16 cellular contexts compared by ENCODE assay signal in genomic region chr9:40925149-40925548, GRCh38.
DNase-seq lines count a peak whose midpoint lies in the region; ATAC-seq and TF ChIP-seq lines count a peak whose summit lies in the region.
"Had no signal": no experiment of that assay in that cellular context is flagged by ENCODE, and none has a peak within 500 bp of the region (broad histone marks: within the 10 kb centered on the region; RNA-seq: fewer than 3 reads in every experiment).

No MANE protein-coding gene starts in this region.

- H3K9me3 Mint-ChIP-seq in activated CD4-positive, alpha-beta T cell treated with anti-CD3 and anti-CD28 coated beads, Interleukin-2, amount 10 ng/mL, durations not matched to agents 24 days and 14 days: peaks cover 33% of the 10 kb centered on the region

- H3K27ac Mint-ChIP-seq in activated CD4-positive, alpha-beta T cell treated with anti-CD3 and anti-CD28 coated beads, Interleukin-2, amount 10 ng/mL, durations not matched to agents 24 days and 14 days: no peak overlapping the region
- H3K27ac Mint-ChIP-seq: CD14-positive monocyte; CD8-positive, alpha-beta T cell; HFFc6; IgD-negative memory B cell had no signal

- H3K4me3 ChIP-seq in mononuclear cell (ENCODE audit: low read length) (peak overlapping the region; percentile 7), upper lobe of right lung (no peak overlapping the region)

- DNase-seq in activated CD4-positive, alpha-beta T cell treated with anti-CD3 and anti-CD28 coated beads, Interleukin-2, amount 10 ng/mL, durations not matched to agents 24 days and 14 days: peak; percentile 56
- DNase-seq in activated CD4-positive, alpha-beta T cell treated with anti-CD3 and anti-CD28 coated beads for 4 hours: no peak
- DNase-seq in dedifferentiated amniotic fluid mesenchymal stem cell (ENCODE audit: extremely low spot score) (peak; percentile 14), upper lobe of right lung (no peak), KBM-7 (no peak), inferior parietal cortex (ENCODE audit: extremely low spot score) (no peak)
- DNase-seq: Caco-2; CD8-positive, alpha-beta T cell; GF-D8; HCEC 1CT; HFFc6 had no signal

- TF ChIP-seq CTCF in upper lobe of right lung (IDR thresholded peaks at IDR 0.05): no peak

- in situ Hi-C loops in KBM-7 (cut with MboI; ENCODE audit: low pct_unique_long_range_greater_than_20kb, low sequenced_read_pairs): no loop called here

- ATAC-seq in upper lobe of right lung (peak; percentile 4), GM21367 (IDR thresholded peaks at IDR 0.05; ENCODE audit: unreplicated experiment) (no peak)
- ATAC-seq: CD8-positive, alpha-beta T cell had no signal

- no peaks in the 10 kb centered on the region for H3K4me1 ChIP-seq in mononuclear cell (ENCODE audit: insufficient read depth, low read length)
- H3K4me1 ChIP-seq in upper lobe of right lung: no peaks in the 10 kb centered on the region
- H3K4me1 ChIP-seq: Caco-2 had no signal

- intact Hi-C loops in activated CD4-positive, alpha-beta T cell treated with anti-CD3 and anti-CD28 coated beads, Interleukin-2, amount 10 ng/mL, durations not matched to agents 24 days and 14 days (cut with micrococcal nuclease): no loop called here
- intact Hi-C loops in upper lobe of right lung (cut with DNase I): no loop called here

- H3K9me3 ChIP-seq in mononuclear cell (ENCODE audit: low read depth, low read length): peaks cover 73% of the 10 kb centered on the region
- H3K9me3 ChIP-seq in upper lobe of right lung: peaks cover 77% of the 10 kb centered on the region
- H3K9me3 ChIP-seq: Caco-2 had no signal

- no peaks in the 10 kb centered on the region for H3K4me1 Mint-ChIP-seq in activated CD4-positive, alpha-beta T cell treated with anti-CD3 and anti-CD28 coated beads, Interleukin-2, amount 10 ng/mL, durations not matched to agents 24 days and 14 days
- H3K4me1 Mint-ChIP-seq: CD14-positive monocyte, IgD-negative memory B cell had no signal

- no peak overlapping the region for H3K27ac ChIP-seq in upper lobe of right lung
- H3K27ac ChIP-seq: 22Rv1 had no signal

- no peak overlapping the region for H3K4me3 Mint-ChIP-seq in activated CD4-positive, alpha-beta T cell treated with anti-CD3 and anti-CD28 coated beads, Interleukin-2, amount 10 ng/mL, durations not matched to agents 24 days and 14 days
- H3K4me3 Mint-ChIP-seq: CD14-positive monocyte; CD8-positive, alpha-beta T cell; HFFc6; IgD-negative memory B cell had no signal

- no peaks in the 10 kb centered on the region for H3K27me3 ChIP-seq in mononuclear cell (ENCODE audit: insufficient read depth, low read length)
- no peaks in the 10 kb centered on the region for H3K27me3 ChIP-seq in upper lobe of right lung

- H3K36me3 Mint-ChIP-seq in activated CD4-positive, alpha-beta T cell treated with anti-CD3 and anti-CD28 coated beads, Interleukin-2, amount 10 ng/mL, durations not matched to agents 24 days and 14 days (ENCODE audit: low read depth): no peaks in the 10 kb centered on the region
- H3K36me3 Mint-ChIP-seq: CD14-positive monocyte had no signal

- H3K36me3 ChIP-seq in upper lobe of right lung: no peaks in the 10 kb centered on the region

- no peaks in the 10 kb centered on the region for H3K27me3 Mint-ChIP-seq in activated CD4-positive, alpha-beta T cell treated with anti-CD3 and anti-CD28 coated beads, Interleukin-2, amount 10 ng/mL, durations not matched to agents 24 days and 14 days
- H3K27me3 Mint-ChIP-seq: IgD-negative memory B cell had no signal

Comparison
In these comparisons a context has a peak if more than half of its experiments do, and no peak if none do; other contexts are left out.
1. DNase-seq: peak in activated CD4-positive, alpha-beta T cell treated with anti-CD3 and anti-CD28 coated beads, Interleukin-2, amount 10 ng/mL, durations not matched to agents 24 days and 14 days (single experiment) and dedifferentiated amniotic fluid mesenchymal stem cell (single experiment); none in activated CD4-positive, alpha-beta T cell treated with anti-CD3 and anti-CD28 coated beads for 4 hours (0 of 2), upper lobe of right lung (single experiment), KBM-7 (single experiment) and inferior parietal cortex (single experiment).